1 cellular context compared by ENCODE assay signal in genomic region chr1:28640766-28641165, GRCh38.
TF ChIP-seq lines count a peak whose summit lies in the region.

No MANE protein-coding gene starts in this region.

TF ChIP-seq in GM23338, 12 proteins besides CTCF, POLR2A, EP300 and RAD21 (continued from another document):
- TF ChIP-seq, protein P1, sequence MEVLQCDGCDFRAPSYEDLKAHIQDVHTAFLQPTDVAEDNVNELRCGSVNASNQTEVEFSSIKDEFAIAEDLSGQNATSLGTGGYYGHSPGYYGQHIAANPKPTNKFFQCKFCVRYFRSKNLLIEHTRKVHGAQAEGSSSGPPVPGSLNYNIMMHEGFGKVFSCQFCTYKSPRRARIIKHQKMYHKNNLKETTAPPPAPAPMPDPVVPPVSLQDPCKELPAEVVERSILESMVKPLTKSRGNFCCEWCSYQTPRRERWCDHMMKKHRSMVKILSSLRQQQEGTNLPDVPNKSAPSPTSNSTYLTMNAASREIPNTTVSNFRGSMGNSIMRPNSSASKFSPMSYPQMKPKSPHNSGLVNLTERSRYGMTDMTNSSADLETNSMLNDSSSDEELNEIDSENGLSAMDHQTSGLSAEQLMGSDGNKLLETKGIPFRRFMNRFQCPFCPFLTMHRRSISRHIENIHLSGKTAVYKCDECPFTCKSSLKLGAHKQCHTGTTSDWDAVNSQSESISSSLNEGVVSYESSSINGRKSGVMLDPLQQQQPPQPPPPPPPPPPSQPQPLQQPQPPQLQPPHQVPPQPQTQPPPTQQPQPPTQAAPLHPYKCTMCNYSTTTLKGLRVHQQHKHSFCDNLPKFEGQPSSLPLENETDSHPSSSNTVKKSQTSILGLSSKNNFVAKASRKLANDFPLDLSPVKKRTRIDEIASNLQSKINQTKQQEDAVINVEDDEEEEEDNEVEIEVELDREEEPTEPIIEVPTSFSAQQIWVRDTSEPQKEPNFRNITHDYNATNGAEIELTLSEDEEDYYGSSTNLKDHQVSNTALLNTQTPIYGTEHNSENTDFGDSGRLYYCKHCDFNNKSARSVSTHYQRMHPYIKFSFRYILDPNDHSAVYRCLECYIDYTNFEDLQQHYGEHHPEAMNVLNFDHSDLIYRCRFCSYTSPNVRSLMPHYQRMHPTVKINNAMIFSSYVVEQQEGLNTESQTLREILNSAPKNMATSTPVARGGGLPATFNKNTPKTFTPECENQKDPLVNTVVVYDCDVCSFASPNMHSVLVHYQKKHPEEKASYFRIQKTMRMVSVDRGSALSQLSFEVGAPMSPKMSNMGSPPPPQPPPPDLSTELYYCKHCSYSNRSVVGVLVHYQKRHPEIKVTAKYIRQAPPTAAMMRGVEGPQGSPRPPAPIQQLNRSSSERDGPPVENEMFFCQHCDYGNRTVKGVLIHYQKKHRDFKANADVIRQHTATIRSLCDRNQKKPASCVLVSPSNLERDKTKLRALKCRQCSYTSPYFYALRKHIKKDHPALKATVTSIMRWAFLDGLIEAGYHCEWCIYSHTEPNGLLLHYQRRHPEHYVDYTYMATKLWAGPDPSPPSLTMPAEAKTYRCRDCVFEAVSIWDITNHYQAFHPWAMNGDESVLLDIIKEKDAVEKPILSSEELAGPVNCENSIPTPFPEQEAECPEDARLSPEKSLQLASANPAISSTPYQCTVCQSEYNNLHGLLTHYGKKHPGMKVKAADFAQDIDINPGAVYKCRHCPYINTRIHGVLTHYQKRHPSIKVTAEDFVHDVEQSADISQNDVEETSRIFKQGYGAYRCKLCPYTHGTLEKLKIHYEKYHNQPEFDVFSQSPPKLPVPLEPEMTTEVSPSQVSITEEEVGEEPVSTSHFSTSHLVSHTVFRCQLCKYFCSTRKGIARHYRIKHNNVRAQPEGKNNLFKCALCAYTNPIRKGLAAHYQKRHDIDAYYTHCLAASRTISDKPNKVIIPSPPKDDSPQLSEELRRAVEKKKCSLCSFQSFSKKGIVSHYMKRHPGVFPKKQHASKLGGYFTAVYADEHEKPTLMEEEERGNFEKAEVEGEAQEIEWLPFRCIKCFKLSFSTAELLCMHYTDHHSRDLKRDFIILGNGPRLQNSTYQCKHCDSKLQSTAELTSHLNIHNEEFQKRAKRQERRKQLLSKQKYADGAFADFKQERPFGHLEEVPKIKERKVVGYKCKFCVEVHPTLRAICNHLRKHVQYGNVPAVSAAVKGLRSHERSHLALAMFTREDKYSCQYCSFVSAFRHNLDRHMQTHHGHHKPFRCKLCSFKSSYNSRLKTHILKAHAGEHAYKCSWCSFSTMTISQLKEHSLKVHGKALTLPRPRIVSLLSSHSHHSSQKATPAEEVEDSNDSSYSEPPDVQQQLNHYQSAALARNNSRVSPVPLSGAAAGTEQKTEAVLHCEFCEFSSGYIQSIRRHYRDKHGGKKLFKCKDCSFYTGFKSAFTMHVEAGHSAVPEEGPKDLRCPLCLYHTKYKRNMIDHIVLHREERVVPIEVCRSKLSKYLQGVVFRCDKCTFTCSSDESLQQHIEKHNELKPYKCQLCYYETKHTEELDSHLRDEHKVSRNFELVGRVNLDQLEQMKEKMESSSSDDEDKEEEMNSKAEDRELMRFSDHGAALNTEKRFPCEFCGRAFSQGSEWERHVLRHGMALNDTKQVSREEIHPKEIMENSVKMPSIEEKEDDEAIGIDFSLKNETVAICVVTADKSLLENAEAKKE (CRISPR knock-in tag; IDR thresholded peaks at IDR 0.05), result no peak
- no peak for TF ChIP-seq STAT1 (IDR thresholded peaks at IDR 0.05; ENCODE audit: unreplicated experiment)
- no peak for TF ChIP-seq ZNF114 (CRISPR knock-in tag; IDR thresholded peaks at IDR 0.05)
- no peak for TF ChIP-seq ETS1 (IDR thresholded peaks at IDR 0.05)
- TF ChIP-seq CREB1 (CRISPR knock-in tag; IDR thresholded peaks at IDR 0.05; ENCODE audit: low read depth), result no peak
- no peak for TF ChIP-seq NANOG (IDR thresholded peaks at IDR 0.05; ENCODE audit: borderline replicate concordance)
- no peak for TF ChIP-seq JUNB (IDR thresholded peaks at IDR 0.05; ENCODE audit: unreplicated experiment)
- TF ChIP-seq EZH2 (IDR thresholded peaks at IDR 0.05; ENCODE audit: low read depth, unreplicated experiment), result no peak
